12 cellular contexts compared by ENCODE assay signal in the genomic region with DNA sequence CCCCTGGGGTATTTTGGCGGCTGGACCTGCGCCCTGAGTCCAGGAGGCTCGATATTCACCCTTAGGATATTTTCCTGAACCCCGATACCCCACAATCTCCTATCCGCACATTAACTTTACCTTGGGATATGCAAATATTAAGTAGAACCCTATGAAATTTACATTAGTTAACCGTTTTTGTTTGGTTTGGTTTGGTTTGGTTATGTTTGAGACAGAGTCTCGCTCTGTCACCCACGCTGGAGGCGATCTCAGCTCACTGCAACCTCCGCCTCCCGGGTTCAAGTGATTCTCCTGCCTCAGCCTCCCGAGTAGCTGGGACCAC. TPM values are rescaled to one million over a fixed set of nuclear protein-coding genes. Genes with fewer than 3 reads are reported as not detected.
DNase-seq lines count a peak whose midpoint lies in the region; ATAC-seq and TF ChIP-seq lines count a peak whose summit lies in the region.
"Had no signal": no experiment of that assay in that cellular context is flagged by ENCODE, and none has a peak within 500 bp of the region (broad histone marks: within the 10 kb centered on the region; RNA-seq: fewer than 3 reads in every experiment).

No MANE protein-coding gene starts in this region.

- no peak for TF ChIP-seq POLR2A in suprapubic skin (IDR thresholded peaks at IDR 0.05)

- DNase-seq in activated T-cell treated with anti-CD3 and anti-CD28 coated beads, Interleukin-2, amount 50 U/mL, for 4 hours, result no peak
- no peak for DNase-seq in activated T-cell treated with anti-CD3 and anti-CD28 coated beads, Interleukin-2, amount 50 U/mL, for 1 hour
- DNase-seq in RWPE2 (ENCODE audit: low spot score) (no peak), fibroblast of mammary gland (ENCODE audit: low read depth) (no peak), suprapubic skin (ENCODE audit: low spot score in 2 of 2) (no peak)
- DNase-seq in stimulated activated CD4-positive, alpha-beta T cell treated with anti-CD3 and anti-CD28 coated beads, Interleukin-1b, Interleukin-23, amount 100 ng/mL, for 48 hours, result no peak

- H3K27me3 ChIP-seq in RWPE2 (ENCODE audit: insufficient read depth, poor library complexity, severe bottlenecking), result peaks cover 4% of the 10 kb centered on the region
- H3K27me3 ChIP-seq in suprapubic skin, result peaks cover 16% of the 10 kb centered on the region

- no peaks in the 10 kb centered on the region for H3K9me3 ChIP-seq in RWPE2 (ENCODE audit: severe bottlenecking)
- no peaks in the 10 kb centered on the region for H3K9me3 ChIP-seq in suprapubic skin
- H3K9me3 ChIP-seq: Peyer's patch, upper lobe of right lung had no signal

- TF ChIP-seq CTCF in RWPE2 (IDR thresholded peaks at IDR 0.05; ENCODE audit: poor library complexity, severe bottlenecking) (peak; percentile 54), fibroblast of mammary gland (conservative IDR thresholded peaks at IDR 0.05; ENCODE audit: control insufficient read depth, insufficient read depth, low read depth, low read length) (no peak), suprapubic skin (IDR thresholded peaks at IDR 0.05) (no peak)

- H3K4me1 ChIP-seq in RWPE2 (ENCODE audit: insufficient read depth, poor library complexity, severe bottlenecking), result peaks cover 5% of the 10 kb centered on the region
- H3K4me1 ChIP-seq in suprapubic skin, result peaks cover 10% of the 10 kb centered on the region

- no peak for TF ChIP-seq EP300 in suprapubic skin (IDR thresholded peaks at IDR 0.05)

- no peaks in the 10 kb centered on the region for H3K36me3 Mint-ChIP-seq in activated T-cell treated with anti-CD3 and anti-CD28 coated beads, Interleukin-2, amount 50 U/mL, for 4 hours (ENCODE audit: insufficient read depth)

- H3K27me3 Mint-ChIP-seq in activated T-cell treated with anti-CD3 and anti-CD28 coated beads, Interleukin-2, amount 50 U/mL, for 4 hours (ENCODE audit: low read depth), result peaks cover 21% of the 10 kb centered on the region

- ATAC-seq in activated T-cell treated with anti-CD3 and anti-CD28 coated beads, Interleukin-2, amount 50 U/mL, for 4 hours, result no peak
- no peak for ATAC-seq in RWPE2 (ENCODE audit: low read depth)
- ATAC-seq in HG03460 (IDR thresholded peaks at IDR 0.05; ENCODE audit: unreplicated experiment), result no peak
- no peak for ATAC-seq in HG03025 (IDR thresholded peaks at IDR 0.05; ENCODE audit: low FRiP score, unreplicated experiment)

- H3K36me3 ChIP-seq in RWPE2 (ENCODE audit: low read depth) (no peaks in the 10 kb centered on the region), suprapubic skin (no peaks in the 10 kb centered on the region)
- H3K36me3 ChIP-seq: Peyer's patch, upper lobe of right lung had no signal

- H3K27ac ChIP-seq in RWPE2 (ENCODE audit: poor library complexity, severe bottlenecking) (no peak overlapping the region), suprapubic skin (no peak overlapping the region)
- H3K27ac ChIP-seq: epithelial cell of prostate, Peyer's patch, upper lobe of right lung had no signal

- no peak overlapping the region for H3K4me3 ChIP-seq in RWPE2 (ENCODE audit: severe bottlenecking)
- peak overlapping the region; percentile 44 for H3K4me3 ChIP-seq in fibroblast of mammary gland (ENCODE audit: control insufficient read depth, low read depth, low read length)
- peak overlapping the region; percentile 46 for H3K4me3 ChIP-seq in suprapubic skin
- H3K4me3 ChIP-seq: upper lobe of right lung had no signal

- H3K4me1 Mint-ChIP-seq in activated T-cell treated with anti-CD3 and anti-CD28 coated beads, Interleukin-2, amount 50 U/mL, for 4 hours (ENCODE audit: low read depth), result no peaks in the 10 kb centered on the region

- WGBS in suprapubic skin, result 21% methylated on average over 12 of the region's 12 CpGs

- peak overlapping the region; percentile 42 for H3K4me3 Mint-ChIP-seq in activated T-cell treated with anti-CD3 and anti-CD28 coated beads, Interleukin-2, amount 50 U/mL, for 4 hours

- no peaks in the 10 kb centered on the region for H3K9me3 Mint-ChIP-seq in activated T-cell treated with anti-CD3 and anti-CD28 coated beads, Interleukin-2, amount 50 U/mL, for 4 hours

RNA-seq across cellular contexts. Expression of gene NAGS, which starts 9.3 kb away (rescaled TPM):
- under 1 TPM; 0.25 to 0.52 (median 0.45) TPM for total RNA-seq in activated T-cell treated with anti-CD3 and anti-CD28 coated beads, Interleukin-2, amount 50 U/mL, for 4 hours
- total RNA-seq in suprapubic skin, result 1 to 10 TPM in 2 of 4 donors, under 1 TPM in 2; 0.73 to 1.9 (median 0.99) TPM

RNA-seq across cellular contexts. Expression of gene TMEM101, which starts 19.7 kb away (rescaled TPM):
- total RNA-seq in activated T-cell treated with anti-CD3 and anti-CD28 coated beads, Interleukin-2, amount 50 U/mL, for 4 hours, result 10 to 100 TPM; 20.2 to 23.1 (median 22.5) TPM
- 10 to 100 TPM; 20.7 to 48.5 (median 43.6) TPM for total RNA-seq in suprapubic skin

RNA-seq across cellular contexts. Expression of gene PYY, which starts 41.4 kb away (rescaled TPM):
- total RNA-seq in activated T-cell treated with anti-CD3 and anti-CD28 coated beads, Interleukin-2, amount 50 U/mL, for 4 hours, result not detected
- total RNA-seq in suprapubic skin, result not detected
- total RNA-seq: sciatic nerve, upper lobe of right lung had no signal

RNA-seq across cellular contexts. Expression of gene PPY, which starts 52.8 kb away (rescaled TPM):
- not detected for total RNA-seq in activated T-cell treated with anti-CD3 and anti-CD28 coated beads, Interleukin-2, amount 50 U/mL, for 4 hours
- total RNA-seq in suprapubic skin, result not detected
- total RNA-seq: Peyer's patch, sciatic nerve, upper lobe of right lung had no signal
